Comparison of ENCODE assay signal across 18 cellular contexts in genomic region chr10:17237163-17237562, GRCh38. TPM values are rescaled to one million over a fixed set of nuclear protein-coding genes. Genes with fewer than 3 reads are reported as not detected.
DNase-seq lines count a peak whose midpoint lies in the region; ATAC-seq and TF ChIP-seq lines count a peak whose summit lies in the region.
"Had no signal": no experiment of that assay in that cellular context is flagged by ENCODE, and none has a peak within 500 bp of the region (broad histone marks: within the 10 kb centered on the region; RNA-seq: fewer than 3 reads in every experiment).

No MANE protein-coding gene starts in this region.

- in situ Hi-C loops in Panc1 (cut with HindIII; ENCODE audit: low pct_unique_long_range_greater_than_20kb, low sequenced_read_pairs) = no loop called here

- H3K27me3 ChIP-seq in CD4-positive, CD25-positive, alpha-beta regulatory T cell (ENCODE audit: control insufficient read depth, insufficient read depth, low read length) = no peaks in the 10 kb centered on the region
- H3K27me3 ChIP-seq in Panc1 (ENCODE audit: control insufficient read depth, insufficient read depth, low read length) (no peaks in the 10 kb centered on the region), neutrophil (no peaks in the 10 kb centered on the region)

- CTCF ChIA-PET in Panc1 (lab: Charles Lee) = no interaction called here

- no peak overlapping the region for H3K4me3 ChIP-seq in CD4-positive, CD25-positive, alpha-beta regulatory T cell (ENCODE audit: low read depth, low read length)
- H3K4me3 ChIP-seq in Panc1 (ENCODE audit: low read depth in 2 of 2, low read length in 2 of 2) (no peak overlapping the region), neutrophil (ENCODE audit: low read depth in 1 of 2, low read length in 1 of 2) (no peak overlapping the region)
- H3K4me3 ChIP-seq: PC-9, SJSA1 had no signal

- H3K27ac Mint-ChIP-seq in CD4-positive, CD25-positive, alpha-beta regulatory T cell = no peak overlapping the region
- H3K27ac Mint-ChIP-seq: H9 had no signal

- ATAC-seq in CD4-positive, CD25-positive, alpha-beta regulatory T cell (ENCODE audit: low read depth in 2 of 2) = no peak
- ATAC-seq in Panc1 (no peak), HG03460 (IDR thresholded peaks at IDR 0.05; ENCODE audit: unreplicated experiment) (no peak)

- H3K36me3 ChIP-seq in CD4-positive, CD25-positive, alpha-beta regulatory T cell (ENCODE audit: control insufficient read depth, insufficient read depth, low read length) = peaks cover 60% of the 10 kb centered on the region
- H3K36me3 ChIP-seq in Panc1 (ENCODE audit: control insufficient read depth, insufficient read depth, low read length) (peaks cover 36% of the 10 kb centered on the region), neutrophil (peaks cover 67% of the 10 kb centered on the region)

- TF ChIP-seq CTCF in Panc1 (IDR thresholded peaks at IDR 0.05) (no peak), neutrophil (IDR thresholded peaks at IDR 0.05) (no peak)

- peaks cover 33% of the 10 kb centered on the region for H3K36me3 Mint-ChIP-seq in CD4-positive, CD25-positive, alpha-beta regulatory T cell

- no TSS peak for BruUV-seq in Panc1 (replicated peaks; lab: Mats Ljungman, UMichigan)

- H3K27ac ChIP-seq in CD4-positive, CD25-positive, alpha-beta regulatory T cell (ENCODE audit: insufficient read depth, low read length, poor library complexity, severe bottlenecking) = peak overlapping the region; percentile 41
- H3K27ac ChIP-seq in Panc1 (ENCODE audit: low read length) = peak overlapping the region; percentile 48; the same call in 1 of the 2 replicates
- H3K27ac ChIP-seq in neutrophil = peak overlapping the region; percentile 93
- H3K27ac ChIP-seq: C4-2B, PC-9 had no signal

- no peaks in the 10 kb centered on the region for H3K9me3 ChIP-seq in CD4-positive, CD25-positive, alpha-beta regulatory T cell (ENCODE audit: control insufficient read depth in 2 of 2, low read length in 2 of 2)
- H3K9me3 ChIP-seq in Panc1 (ENCODE audit: control insufficient read depth, insufficient read depth, low read depth, low read length) (no peaks in the 10 kb centered on the region), neutrophil (peaks cover 17% of the 10 kb centered on the region)
- H3K9me3 ChIP-seq: Caco-2 had no signal

- POLR2A ChIA-PET in Panc1 (lab: Charles Lee) = interaction anchor here (0.7 kb wide), 3 partner anchors 124 to 393 kb away, joined by 3 read pairs; no protein-coding TSS in a partner anchor

- no peak for DNase-seq in CD4-positive, CD25-positive, alpha-beta regulatory T cell
- DNase-seq in Panc1 (ENCODE audit: low read depth, low spot score) (no peak), dermis blood vessel endothelial cell (peak; percentile 12), HK-2 (ENCODE audit: unreplicated experiment) (no peak), NCI-H2081 (lab: John Stamatoyannopoulos, UW) (no peak), NCI-H2196 (lab: John Stamatoyannopoulos, UW; ENCODE audit: unreplicated experiment) (no peak)
- DNase-seq: Caco-2, DMS53, H9, NCI-H1417, NCI-H187 treated with DMSO at 0.1 percent for 48 hours, NCI-H2171, NCI-H748 treated with DMSO at 0.1 percent for 48 hours, PC-9 had no signal

- no peaks in the 10 kb centered on the region for H3K9me3 Mint-ChIP-seq in CD4-positive, CD25-positive, alpha-beta regulatory T cell
- H3K9me3 Mint-ChIP-seq: H9 had no signal

- peaks cover 33% of the 10 kb centered on the region for H3K4me1 ChIP-seq in CD4-positive, CD25-positive, alpha-beta regulatory T cell (ENCODE audit: control insufficient read depth, insufficient read depth, low read length, poor library complexity, severe bottlenecking)
- peaks cover 34% of the 10 kb centered on the region for H3K4me1 ChIP-seq in Panc1 (ENCODE audit: control insufficient read depth, insufficient read depth, low read length)
- H3K4me1 ChIP-seq in neutrophil (ENCODE audit: control insufficient read depth in 1 of 2, insufficient read depth in 1 of 2, low read depth in 1 of 2, low read length in 1 of 2) = peaks cover 25 to 28% of the 10 kb centered on the region in 2 experiments
- H3K4me1 ChIP-seq: Caco-2 had no signal

- H3K4me3 Mint-ChIP-seq in CD4-positive, CD25-positive, alpha-beta regulatory T cell = no peak overlapping the region
- H3K4me3 Mint-ChIP-seq: H9 had no signal

- H3K27me3 Mint-ChIP-seq in CD4-positive, CD25-positive, alpha-beta regulatory T cell = no peaks in the 10 kb centered on the region

- intact Hi-C loops in Panc1 (cut with micrococcal nuclease; ENCODE audit: unreplicated experiment) = loop anchor here (10.0 kb wide), 1 partner anchor 212 kb away; no protein-coding TSS in a partner anchor

- H3K4me1 Mint-ChIP-seq in CD4-positive, CD25-positive, alpha-beta regulatory T cell = peaks cover 18 to 51% (median 33%) of the 10 kb centered on the region in 4 donors
- H3K4me1 Mint-ChIP-seq: H9 had no signal

RNA-seq across cellular contexts. Expression of gene VIM, which starts 9.1 kb away (rescaled TPM):
- total RNA-seq in CD4-positive, CD25-positive, alpha-beta regulatory T cell = 1,005 TPM
- 100 to 1,000 TPM; 430 to 556 (median 487) TPM for polyA plus RNA-seq in CD4-positive, CD25-positive, alpha-beta regulatory T cell
- 3,436 TPM for total RNA-seq in Panc1 (2021; ENCODE audit: unreplicated experiment)
- 3,712 TPM for polyA plus RNA-seq in Panc1 (2012; ENCODE audit: insufficient read length)
- total RNA-seq in dermis blood vessel endothelial cell = 4,841 and 6,960 TPM in 2 replicates

RNA-seq across cellular contexts. Expression of gene TRDMT1, which starts 35.7 kb away (rescaled TPM):
- 12.2 TPM for total RNA-seq in CD4-positive, CD25-positive, alpha-beta regulatory T cell
- 1 to 10 TPM; 5.8 to 8.6 (median 7.2) TPM for polyA plus RNA-seq in CD4-positive, CD25-positive, alpha-beta regulatory T cell
- total RNA-seq in Panc1 (2021; ENCODE audit: unreplicated experiment) (7.6 TPM), dermis blood vessel endothelial cell (4.6 and 7.5 TPM in 2 replicates)
- 2.4 TPM for polyA plus RNA-seq in Panc1 (2012; ENCODE audit: insufficient read length)

Comparison
In these comparisons a context has a peak if more than half of its experiments do, and no peak if none do; other contexts are left out.
1. H3K27ac ChIP-seq: peak in every context shown above with its lines; median percentile 93 in neutrophil; 48 in Panc1; 41 in CD4-positive, CD25-positive, alpha-beta regulatory T cell.